Comparison of ENCODE assay signal across 31 cellular contexts in genomic region chr13:103349664-103350063, GRCh38.
DNase-seq lines count a peak whose midpoint lies in the region; ATAC-seq and TF ChIP-seq lines count a peak whose summit lies in the region.
"Had no signal": no experiment of that assay in that cellular context is flagged by ENCODE, and none has a peak within 500 bp of the region (broad histone marks: within the 10 kb centered on the region; RNA-seq: fewer than 3 reads in every experiment).

No MANE protein-coding gene starts in this region.

- DNase-seq in G401 (ENCODE audit: low spot score) = peak; percentile 20
- DNase-seq in NCI-H1417 (lab: John Stamatoyannopoulos, UW) = peak in 2 of 3 experiments; percentile 15 to 74
- peak; percentile 85 for DNase-seq in NCI-H69 (lab: John Stamatoyannopoulos, UW)
- DNase-seq in left ventricle myocardium superior = peak; percentile 36
- no peak for DNase-seq in stimulated activated CD4-positive, alpha-beta T cell treated with anti-CD3 and anti-CD28 coated beads, Interleukin-1b, Interleukin-23, amount 100 ng/mL, for 48 hours
- DNase-seq in foreskin fibroblast = no peak
- no peak for DNase-seq in T-cell
- DNase-seq: activated CD4-positive, CD25-positive, alpha-beta regulatory T cell treated with anti-CD3 and anti-CD28 coated beads, Interleukin-2, amount 50 U/mL, for 72 hours; activated CD8-positive, alpha-beta T cell treated with anti-CD3 and anti-CD28 coated beads for 36 hours; anterior cingulate cortex; C1 segment of cervical spinal cord; Calu3; endodermal cell; foreskin keratinocyte; left cardiac atrium; MG63; NCI-H187 treated with DMSO at 0.1 percent for 48 hours; stimulated activated naive CD4-positive, alpha-beta T cell had no signal

- ATAC-seq in left ventricle myocardium superior (peak; percentile 65), T-cell (replicated peaks in 1 of 4) (no peak)
- no peak for ATAC-seq in stimulated activated memory B cell treated with anti-CD40 and anti-IgM and Interleukin-4, amounts not matched to agents 10 μg/mL and 1 μg/mL and 100 μg/mL, for 72 hours
- ATAC-seq: activated CD8-positive, alpha-beta T cell treated with anti-CD3 and anti-CD28 coated beads for 36 hours; activated naive CD4-positive, alpha-beta T cell treated with anti-CD3 and anti-CD28 coated beads, Interleukin-2, amount 50 U/mL, for 72 hours; esophagus mucosa; foreskin keratinocyte; K562; Panc1; sciatic nerve had no signal

- intact Hi-C loops in left ventricle myocardium superior (cut with micrococcal nuclease) = no loop called here

- CTCF ChIA-PET in T-cell (lab: Charles Lee) = no interaction called here

- H3K4me1 Mint-ChIP-seq in stimulated activated memory B cell treated with anti-CD40 and anti-IgM and Interleukin-4, amounts not matched to agents 10 μg/mL and 1 μg/mL and 100 μg/mL, for 72 hours = no peaks in the 10 kb centered on the region
- no peaks in the 10 kb centered on the region for H3K4me1 Mint-ChIP-seq in T-cell
- H3K4me1 Mint-ChIP-seq: memory B cell had no signal

- no peaks in the 10 kb centered on the region for H3K27me3 Mint-ChIP-seq in stimulated activated memory B cell treated with anti-CD40 and anti-IgM and Interleukin-4, amounts not matched to agents 10 μg/mL and 1 μg/mL and 100 μg/mL, for 72 hours
- no peaks in the 10 kb centered on the region for H3K27me3 Mint-ChIP-seq in T-cell
- H3K27me3 Mint-ChIP-seq: activated CD8-positive, alpha-beta T cell treated with anti-CD3 and anti-CD28 coated beads for 36 hours; memory B cell had no signal

- peaks cover 12% of the 10 kb centered on the region for H3K9me3 Mint-ChIP-seq in stimulated activated memory B cell treated with anti-CD40 and anti-IgM and Interleukin-4, amounts not matched to agents 10 μg/mL and 1 μg/mL and 100 μg/mL, for 72 hours
- peaks cover 7 to 24% (median 20%) of the 10 kb centered on the region in 3 donors for H3K9me3 Mint-ChIP-seq in T-cell

- TF ChIP-seq CTCF in foreskin fibroblast (IDR thresholded peaks at IDR 0.05; ENCODE audit: low read depth, low read length) = no peak

- no peaks in the 10 kb centered on the region for H3K36me3 Mint-ChIP-seq in stimulated activated memory B cell treated with anti-CD40 and anti-IgM and Interleukin-4, amounts not matched to agents 10 μg/mL and 1 μg/mL and 100 μg/mL, for 72 hours
- H3K36me3 Mint-ChIP-seq in T-cell = no peaks in the 10 kb centered on the region
- H3K36me3 Mint-ChIP-seq: memory B cell had no signal

- in situ Hi-C loops in G401 (cut with HindIII; ENCODE audit: low sequenced_read_pairs) = no loop called here

- no peak overlapping the region for H3K4me3 ChIP-seq in foreskin fibroblast (ENCODE audit: low read depth in 1 of 2, low read length in 2 of 2)
- H3K4me3 ChIP-seq: cardiac muscle cell, coronary artery, hepatocyte, K562, MG63, SJSA1, suprapubic skin had no signal

- POLR2A ChIA-PET in T-cell (lab: Charles Lee) = no interaction called here

- H3K4me3 Mint-ChIP-seq in stimulated activated memory B cell treated with anti-CD40 and anti-IgM and Interleukin-4, amounts not matched to agents 10 μg/mL and 1 μg/mL and 100 μg/mL, for 72 hours = no peak overlapping the region
- no peak overlapping the region for H3K4me3 Mint-ChIP-seq in T-cell
- H3K4me3 Mint-ChIP-seq: activated CD8-positive, alpha-beta T cell treated with anti-CD3 and anti-CD28 coated beads for 36 hours; endodermal cell; memory B cell; T-helper 1 cell treated with Interleukin-12 subunit alpha and Interleukin-12 subunit beta and Interleukin-4 antibody, amounts not matched to agents 30 μg/mL and 1 μg/mL, for 36 hours had no signal

- no peak overlapping the region for H3K27ac Mint-ChIP-seq in stimulated activated memory B cell treated with anti-CD40 and anti-IgM and Interleukin-4, amounts not matched to agents 10 μg/mL and 1 μg/mL and 100 μg/mL, for 72 hours
- H3K27ac Mint-ChIP-seq in T-cell = no peak overlapping the region
- H3K27ac Mint-ChIP-seq: activated CD8-positive, alpha-beta T cell treated with anti-CD3 and anti-CD28 coated beads for 36 hours; activated naive CD4-positive, alpha-beta T cell treated with anti-CD3 and anti-CD28 coated beads, Interleukin-2, amount 50 U/mL, for 72 hours; endodermal cell; memory B cell; T-helper 1 cell treated with Interleukin-12 subunit alpha and Interleukin-12 subunit beta and Interleukin-4 antibody, amounts not matched to agents 30 μg/mL and 1 μg/mL, for 36 hours had no signal

Comparison
In these comparisons a context has a peak if more than half of its experiments do, and no peak if none do; other contexts are left out.
1. DNase-seq: peak in G401 (single experiment), NCI-H1417 (2 of 3), NCI-H69 (single experiment) and left ventricle myocardium superior (single experiment); none in stimulated activated CD4-positive, alpha-beta T cell treated with anti-CD3 and anti-CD28 coated beads, Interleukin-1b, Interleukin-23, amount 100 ng/mL, for 48 hours (single experiment), foreskin fibroblast (0 of 2) and T-cell (0 of 34).